In the genomic region with DNA sequence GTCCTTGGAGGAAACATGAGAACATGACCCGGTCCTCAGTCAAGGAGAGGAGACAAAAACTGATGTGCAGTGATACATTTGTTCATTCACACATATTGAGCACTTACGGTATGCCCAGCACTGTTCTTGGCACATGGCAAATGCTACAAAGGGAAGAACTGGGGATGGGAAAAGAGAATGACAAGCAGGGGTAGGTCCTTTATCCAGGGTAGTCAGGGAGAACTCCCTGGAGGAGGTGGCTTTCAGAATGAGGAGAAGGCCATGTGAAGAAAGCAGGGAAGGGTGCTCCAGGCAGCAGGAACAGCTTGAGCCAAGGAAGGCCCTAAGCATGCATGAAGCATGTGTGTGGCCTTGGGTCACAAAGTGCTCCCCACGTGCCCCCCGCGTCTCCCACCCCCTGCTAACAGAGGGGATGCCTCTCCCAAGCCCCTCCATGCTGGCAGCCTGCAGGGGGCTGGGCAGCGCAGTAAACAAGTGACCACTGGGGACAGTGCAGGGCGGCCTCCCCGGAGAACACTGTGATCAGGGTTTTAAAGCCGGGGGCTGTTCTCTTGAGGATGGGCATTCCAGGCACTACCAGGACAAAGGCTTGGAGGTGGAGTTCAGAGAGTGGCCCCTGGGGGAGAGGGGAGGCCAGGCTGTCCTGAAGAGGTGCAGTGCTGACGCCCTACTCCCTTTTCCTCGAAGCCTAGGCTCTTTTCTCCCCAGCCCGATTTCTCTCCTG, we compare ENCODE assay signal across 10 cellular contexts.
"Had no signal": no experiment of that assay in that cellular context is flagged by ENCODE, and none has a peak within 500 bp of the region (broad histone marks: within the 10 kb centered on the region; RNA-seq: fewer than 3 reads in every experiment).

No MANE protein-coding gene starts in this region.

- H3K27me3 ChIP-seq: upper lobe of left lung had no signal

- H3K27ac Mint-ChIP-seq: activated CD8-positive, alpha-beta T cell treated with anti-CD3 and anti-CD28 coated beads, Interleukin-2, amount 10 ng/mL, durations not matched to agents 7 days and 5 days; activated T-helper 1 cell treated with anti-CD3 and anti-CD28 coated beads, Interleukin-12 subunit alpha, Interleukin-12 subunit beta, Interleukin-2, Interleukin-4 antibody, amounts not matched to agents 30 ng/mL and 10 ng/mL and 1 ng/mL, durations not matched to agents 14 hours and 24 hours and 36 hours; dendritic cell treated with granulocyte-macrophage colony-stimulating factor and Interleukin-4, amounts not matched to agents 40 ng/mL and 50 ng/mL, for 4 days; natural killer cell; stimulated activated naive B cell treated with anti-CD40 and anti-IgM and Interleukin-4, amounts not matched to agents 10 μg/mL and 1 μg/mL and 100 μg/mL, for 72 hours had no signal

- H3K9me3 ChIP-seq: esophagus squamous epithelium, left lung, sigmoid colon, upper lobe of left lung had no signal

- H3K4me1 ChIP-seq: esophagus squamous epithelium, left lung, sigmoid colon, upper lobe of left lung had no signal

- H3K4me1 Mint-ChIP-seq: central memory CD8-positive, alpha-beta T cell; natural killer cell; stimulated activated naive B cell treated with anti-CD40 and anti-IgM and Interleukin-4, amounts not matched to agents 10 μg/mL and 1 μg/mL and 100 μg/mL, for 72 hours had no signal

- DNase-seq: esophagus squamous epithelium, left lung, natural killer cell, sigmoid colon, upper lobe of left lung had no signal

- H3K27me3 Mint-ChIP-seq: dendritic cell treated with granulocyte-macrophage colony-stimulating factor and Interleukin-4, amounts not matched to agents 40 ng/mL and 50 ng/mL, for 4 days had no signal

- H3K4me3 ChIP-seq: esophagus squamous epithelium, left lung, sigmoid colon, upper lobe of left lung had no signal

- H3K36me3 ChIP-seq: esophagus squamous epithelium, left lung, sigmoid colon, upper lobe of left lung had no signal

- H3K27ac ChIP-seq: esophagus squamous epithelium, left lung, sigmoid colon, upper lobe of left lung had no signal

- H3K4me3 Mint-ChIP-seq: activated CD8-positive, alpha-beta T cell treated with anti-CD3 and anti-CD28 coated beads, Interleukin-2, amount 10 ng/mL, durations not matched to agents 7 days and 5 days; activated T-helper 1 cell treated with anti-CD3 and anti-CD28 coated beads, Interleukin-12 subunit alpha, Interleukin-12 subunit beta, Interleukin-2, Interleukin-4 antibody, amounts not matched to agents 30 ng/mL and 10 ng/mL and 1 ng/mL, durations not matched to agents 14 hours and 24 hours and 36 hours; central memory CD8-positive, alpha-beta T cell; dendritic cell treated with granulocyte-macrophage colony-stimulating factor and Interleukin-4, amounts not matched to agents 40 ng/mL and 50 ng/mL, for 4 days; natural killer cell; stimulated activated naive B cell treated with anti-CD40 and anti-IgM and Interleukin-4, amounts not matched to agents 10 μg/mL and 1 μg/mL and 100 μg/mL, for 72 hours had no signal

- H3K9me3 Mint-ChIP-seq: activated T-helper 1 cell treated with anti-CD3 and anti-CD28 coated beads, Interleukin-12 subunit alpha, Interleukin-12 subunit beta, Interleukin-2, Interleukin-4 antibody, amounts not matched to agents 30 ng/mL and 10 ng/mL and 1 ng/mL, durations not matched to agents 14 hours and 24 hours and 36 hours; central memory CD8-positive, alpha-beta T cell; dendritic cell treated with granulocyte-macrophage colony-stimulating factor and Interleukin-4, amounts not matched to agents 40 ng/mL and 50 ng/mL, for 4 days; natural killer cell had no signal

- H3K36me3 Mint-ChIP-seq: natural killer cell; stimulated activated naive B cell treated with anti-CD40 and anti-IgM and Interleukin-4, amounts not matched to agents 10 μg/mL and 1 μg/mL and 100 μg/mL, for 72 hours had no signal
